ENCODE assay signal across 10 cellular contexts in the genomic region with DNA sequence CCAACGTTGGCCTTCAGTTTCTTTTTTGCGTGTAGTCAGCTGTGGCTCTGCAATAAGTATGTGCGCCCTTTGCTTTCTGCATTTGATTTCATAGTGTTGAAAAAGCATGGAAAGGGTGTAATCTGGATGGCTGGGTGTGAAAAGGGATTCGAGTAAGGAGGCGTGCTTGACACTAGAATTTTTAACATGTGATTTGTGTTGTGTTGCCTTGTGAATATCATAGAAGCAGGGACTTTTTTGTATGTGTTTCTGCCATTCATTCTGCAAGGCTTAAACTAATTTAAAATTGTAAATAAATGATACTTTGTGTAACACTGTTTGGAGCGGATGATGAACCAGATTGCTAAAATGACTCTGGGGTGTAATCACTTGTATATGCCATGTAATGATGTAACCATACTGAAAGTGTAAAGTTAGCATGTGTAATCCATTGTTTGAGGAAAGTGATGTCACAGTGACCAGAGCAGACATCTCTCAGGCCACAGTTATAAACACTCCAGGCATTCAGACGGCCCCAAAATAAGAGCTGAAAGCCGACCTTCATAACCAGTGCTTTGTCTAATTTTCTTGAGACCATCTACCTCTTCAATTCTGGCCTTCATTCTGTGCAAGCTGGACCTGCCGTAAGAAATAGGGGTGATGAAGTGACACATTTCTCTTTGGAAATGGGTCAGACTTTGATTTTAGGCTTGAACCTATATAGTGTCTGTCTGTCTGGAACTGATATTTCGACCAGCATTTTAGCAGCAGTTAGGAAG. TPM values are rescaled to one million over a fixed set of nuclear protein-coding genes. Genes with fewer than 3 reads are reported as not detected.
A peak's percentile ranks its signal among the peaks of the same experiment; 100 is the strongest.
DNase-seq lines count a peak whose midpoint lies in the region; ATAC-seq, FAIRE-seq and TF ChIP-seq lines count a peak whose summit lies in the region.
"Had no signal": no experiment of that assay in that cellular context is flagged by ENCODE, and none has a peak within 500 bp of the region (broad histone marks: within the 10 kb centered on the region; RNA-seq: fewer than 3 reads in every experiment).

No MANE protein-coding gene starts in this region.

- DNase-seq in EH (ENCODE audit: low read depth) (peak; percentile 60), pons (ENCODE audit: low spot score) (peak; percentile 93), T-helper 9 cell (no peak), GM12892 (ENCODE audit: insufficient read length) (no peak), OCI-LY7 (ENCODE audit: low spot score) (no peak)
- DNase-seq: NCI-H187 treated with DMSO at 0.1 percent for 48 hours had no signal

- WGBS in gastroesophageal sphincter (ENCODE audit: low coverage in 1 of 2), 2 donors, result 32 to 59% methylated on average over 8 to 10 of the region's 10 CpGs

- H3K4me2 ChIP-seq in OCI-LY7 (ENCODE audit: low read length), result no peak overlapping the region

- intact Hi-C loops in OCI-LY7 (cut with micrococcal nuclease; ENCODE audit: unreplicated experiment), result no loop called here

- no peaks in the 10 kb centered on the region for H3K9me2 ChIP-seq in OCI-LY7 (ENCODE audit: insufficient read depth, low read length)

- no peak for TF ChIP-seq EP300 in gastroesophageal sphincter (IDR thresholded peaks at IDR 0.05)

- no peaks in the 10 kb centered on the region for H3K36me3 ChIP-seq in gastroesophageal sphincter
- H3K36me3 ChIP-seq in OCI-LY7 (ENCODE audit: insufficient read depth, low read length), result no peaks in the 10 kb centered on the region

- no peaks in the 10 kb centered on the region for H3K79me2 ChIP-seq in OCI-LY7 (ENCODE audit: insufficient read depth, low read depth, low read length)

- H4K20me1 ChIP-seq in OCI-LY7 (ENCODE audit: insufficient read depth, low read length), result no peaks in the 10 kb centered on the region

- peak; percentile 61 for ATAC-seq in gastroesophageal sphincter
- no peak for ATAC-seq in HG02870 (IDR thresholded peaks at IDR 0.05; ENCODE audit: unreplicated experiment)
- ATAC-seq: activated naive CD4-positive, alpha-beta T cell treated with anti-CD3 and anti-CD28 coated beads, Interleukin-2, amount 50 U/mL, for 72 hours had no signal

- no peaks in the 10 kb centered on the region for H3K27me3 ChIP-seq in gastroesophageal sphincter

- no peak overlapping the region for H2AFZ ChIP-seq in OCI-LY7 (ENCODE audit: low read length)

- H3K4me1 ChIP-seq in gastroesophageal sphincter (peaks cover 0 to 32% (median 0%) of the 10 kb centered on the region in 3 donors), OCI-LY7 (ENCODE audit: insufficient read depth, low read length, poor library complexity, severe bottlenecking) (no peaks in the 10 kb centered on the region)

- TF ChIP-seq CTCF in gastroesophageal sphincter (IDR thresholded peaks at IDR 0.05) (no peak), OCI-LY7 (conservative IDR thresholded peaks at IDR 0.05; ENCODE audit: low read length) (no peak)

- peak overlapping the region; percentile 23 to 48 for H3K4me3 ChIP-seq in gastroesophageal sphincter
- no peak overlapping the region for H3K4me3 ChIP-seq in OCI-LY7 (ENCODE audit: low read depth, low read length, poor library complexity, severe bottlenecking)

- H3K27ac ChIP-seq in angular gyrus (ENCODE audit: low read depth, low read length) (peak overlapping the region; percentile 95), gastroesophageal sphincter (peak overlapping the region; percentile 74 to 86 (median 84)), OCI-LY7 (ENCODE audit: low read depth, low read length, poor library complexity, severe bottlenecking) (no peak overlapping the region)

- BruUV-seq in OCI-LY7 (replicated peaks; lab: Mats Ljungman, UMichigan), result no TSS peak

- H3K9me3 ChIP-seq in gastroesophageal sphincter (no peaks in the 10 kb centered on the region), OCI-LY7 (ENCODE audit: low read length) (no peaks in the 10 kb centered on the region)

- CTCF ChIA-PET in OCI-LY7 (lab: Charles Lee; ENCODE audit: unreplicated experiment), result no interaction called here

- POLR2A ChIA-PET in OCI-LY7 (lab: Charles Lee), result no interaction called here

- TF ChIP-seq POLR2A in gastroesophageal sphincter (IDR thresholded peaks at IDR 0.05) (no peak), GM12892 (IDR thresholded peaks at IDR 0.05; ENCODE audit: low read depth, low read length) (no peak)

- FAIRE-seq in GM12892 (lab: Jason Lieb, UNC), result no peak

RNA-seq across cellular contexts. Expression of a gene that starts 0.6 kb away (rescaled TPM):
- total RNA-seq in gastroesophageal sphincter, result 10 to 100 TPM in 3 of 4 donors, 1 to 10 TPM in 1; 5.9 to 39.7 (median 30.5) TPM
- polyA plus RNA-seq in GM12892 (2012; ENCODE audit: missing spikeins), result 3.0 TPM
- 0.80 TPM in 1 of 2 replicates, not detected in the other for total RNA-seq in OCI-LY7 (2014; rRNA removed; shearing (Covaris generic))
- 5.4 and 6.4 TPM in 2 replicates for total RNA-seq in OCI-LY7 (2022)

RNA-seq across cellular contexts. Expression of a gene that starts 6.8 kb away (rescaled TPM):
- total RNA-seq in gastroesophageal sphincter (1 to 10 TPM in 3 of 4 donors, under 1 TPM in 1; 0.54 to 1.6 (median 1.2) TPM), OCI-LY7 (2022) (1.8 and 2.3 TPM in 2 replicates)
- 0.47 TPM for polyA plus RNA-seq in GM12892 (2012; ENCODE audit: missing spikeins)
- total RNA-seq in OCI-LY7 (2014; rRNA removed; shearing (Covaris generic)), result 0.35 TPM in 1 of 2 replicates, not detected in the other
- total RNA-seq: activated naive CD4-positive, alpha-beta T cell treated with anti-CD3 and anti-CD28 coated beads, Interleukin-2, amount 50 U/mL, for 72 hours had no signal

Comparison
In these comparisons a context has a peak if more than half of its experiments do, and no peak if none do; other contexts are left out.
1. DNase-seq: peak in EH (single experiment) and pons (single experiment); none in T-helper 9 cell (single experiment), GM12892 (single experiment) and OCI-LY7 (single experiment).